8 cellular contexts compared by ENCODE assay signal in the genomic region with DNA sequence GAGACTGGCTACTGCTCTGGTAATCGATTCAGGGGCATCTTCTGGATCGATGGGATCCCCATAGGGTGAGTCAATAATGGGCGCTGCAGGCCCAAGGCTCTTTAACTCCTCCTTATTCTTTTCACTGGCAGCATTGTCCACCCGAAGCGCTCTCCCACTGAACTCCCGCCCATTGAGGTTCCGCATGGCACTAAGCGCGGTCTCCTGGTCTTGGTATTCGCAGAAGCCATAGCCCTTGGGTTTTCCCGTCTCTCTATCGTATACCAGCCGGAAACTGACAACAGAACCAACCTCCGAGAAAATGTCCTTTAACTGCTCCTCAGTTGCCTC. TPM values are rescaled to one million over a fixed set of nuclear protein-coding genes. Genes with fewer than 3 reads are reported as not detected.
A peak's percentile ranks its signal among the peaks of the same experiment; 100 is the strongest.
DNase-seq lines count a peak whose midpoint lies in the region; ATAC-seq and TF ChIP-seq lines count a peak whose summit lies in the region.

No MANE protein-coding gene starts in this region.

- H3K4me3 Mint-ChIP-seq in naive thymus-derived CD4-positive, alpha-beta T cell: peak overlapping the region; percentile 96 to 100 (median 99)

- peak overlapping the region; percentile 99 to 100 (median 100) for H3K27ac Mint-ChIP-seq in naive thymus-derived CD4-positive, alpha-beta T cell

- H3K9me3 ChIP-seq in ectodermal cell (ENCODE audit: control insufficient read depth, low read length): no peaks in the 10 kb centered on the region
- H3K9me3 ChIP-seq in naive thymus-derived CD4-positive, alpha-beta T cell (ENCODE audit: control insufficient read depth in 2 of 3, low read length in 3 of 3): no peaks in the 10 kb centered on the region

- no peaks in the 10 kb centered on the region for H3K36me3 ChIP-seq in ectodermal cell (ENCODE audit: control insufficient read depth, insufficient read depth, low read length)
- H3K36me3 ChIP-seq in naive thymus-derived CD4-positive, alpha-beta T cell (ENCODE audit: control insufficient read depth in 2 of 3, insufficient read depth in 3 of 3, low read length in 3 of 3): peaks cover 0 to 5% (median 4%) of the 10 kb centered on the region in 3 experiments

- no peak for DNase-seq in HFF-Myc (ENCODE audit: extremely low read depth, low read depth)
- DNase-seq in NCI-H774 (lab: John Stamatoyannopoulos, UW): peak; percentile 40
- no peak for DNase-seq in naive thymus-derived CD4-positive, alpha-beta T cell
- DNase-seq in CD1c-positive myeloid dendritic cell (ENCODE audit: extremely low spot score): no peak
- no peak for DNase-seq in NCI-H2029 (lab: John Stamatoyannopoulos, UW)
- DNase-seq in NOMO-1 treated with dmso at 0.1 percent for 144 hours (lab: John Stamatoyannopoulos, UW; ENCODE audit: unreplicated experiment): no peak

- CTCF ChIA-PET in naive thymus-derived CD4-positive, alpha-beta T cell (lab: Charles Lee): no interaction called here

- peak overlapping the region; percentile 86 for H3K4me3 ChIP-seq in HFF-Myc (replicated peaks; ENCODE audit: low read depth, low read length)
- peak overlapping the region; percentile 90 for H3K4me3 ChIP-seq in ectodermal cell (ENCODE audit: insufficient read depth, low read depth, low read length)
- peak overlapping the region; percentile 96 for H3K4me3 ChIP-seq in naive thymus-derived CD4-positive, alpha-beta T cell (ENCODE audit: low read length)

- ATAC-seq in GM18508 (IDR thresholded peaks at IDR 0.05; ENCODE audit: insufficient read depth, unreplicated experiment): peak; percentile 24
- peak; percentile 47 for ATAC-seq in naive thymus-derived CD4-positive, alpha-beta T cell

- peak overlapping the region; percentile 96 for H3K27ac ChIP-seq in ectodermal cell (ENCODE audit: insufficient read depth, low read depth, low read length, poor library complexity, severe bottlenecking)
- H3K27ac ChIP-seq in naive thymus-derived CD4-positive, alpha-beta T cell (ENCODE audit: low read depth, low read length): peak overlapping the region; percentile 88

- no peaks in the 10 kb centered on the region for H3K27me3 Mint-ChIP-seq in naive thymus-derived CD4-positive, alpha-beta T cell

- no peak for TF ChIP-seq CTCF in HFF-Myc (IDR thresholded peaks at IDR 0.05; ENCODE audit: low read depth, low read length, missing control alignments)

- H3K27me3 ChIP-seq in ectodermal cell (ENCODE audit: control insufficient read depth, insufficient read depth, low read length, poor library complexity, severe bottlenecking): no peaks in the 10 kb centered on the region
- H3K27me3 ChIP-seq in naive thymus-derived CD4-positive, alpha-beta T cell (ENCODE audit: control insufficient read depth in 2 of 2, insufficient read depth in 2 of 2, low read length in 2 of 2): no peaks in the 10 kb centered on the region

- H3K9me3 Mint-ChIP-seq in naive thymus-derived CD4-positive, alpha-beta T cell: peaks cover 0 to 7% (median 0%) of the 10 kb centered on the region in 11 donors

- peaks cover 6 to 39% (median 29%) of the 10 kb centered on the region in 5 donors for H3K36me3 Mint-ChIP-seq in naive thymus-derived CD4-positive, alpha-beta T cell

- intact Hi-C loops in naive thymus-derived CD4-positive, alpha-beta T cell (cut with micrococcal nuclease): loop anchor here in 1 of 2 donors (5.0 kb wide), 1 partner anchor 178 kb away; no protein-coding TSS in a partner anchor

- WGBS in ectodermal cell, 2 experiments: 0 to 1% methylated on average over 14 of the region's 14 CpGs

- peaks cover 20% of the 10 kb centered on the region for H3K4me1 ChIP-seq in ectodermal cell (ENCODE audit: control insufficient read depth, insufficient read depth, low read length)
- H3K4me1 ChIP-seq in naive thymus-derived CD4-positive, alpha-beta T cell (ENCODE audit: control insufficient read depth in 2 of 2, insufficient read depth in 2 of 2, low read length in 2 of 2): peaks cover 24 to 45% of the 10 kb centered on the region in 2 donors

- POLR2A ChIA-PET in naive thymus-derived CD4-positive, alpha-beta T cell (lab: Charles Lee): interaction anchor here (0.6 to 3.3 kb wide), 2 partner anchors 10 to 1340 kb away, joined by 3 to 12 read pairs; no protein-coding TSS in a partner anchor

- peaks cover 29 to 64% (median 58%) of the 10 kb centered on the region in 7 donors for H3K4me1 Mint-ChIP-seq in naive thymus-derived CD4-positive, alpha-beta T cell

RNA-seq across cellular contexts. Expression of a gene that starts 0.3 kb away (rescaled TPM):
- 40.2 TPM for polyA plus RNA-seq in ectodermal cell (2013, experiment 1 of 4)
- 44.0 TPM for polyA plus RNA-seq in ectodermal cell (2013, experiment 2 of 4)
- polyA plus RNA-seq in ectodermal cell (2013, experiment 3 of 4): 34.1 TPM
- 35.3 TPM for polyA plus RNA-seq in ectodermal cell (2013, experiment 4 of 4)
- 10 to 100 TPM; 23.0 to 52.9 (median 40.1) TPM for total RNA-seq in naive thymus-derived CD4-positive, alpha-beta T cell
- 10 to 100 TPM; 18.4 to 21.2 TPM for polyA plus RNA-seq in naive thymus-derived CD4-positive, alpha-beta T cell
